Comparison of ENCODE assay signal across 10 cellular contexts in the genomic region with DNA sequence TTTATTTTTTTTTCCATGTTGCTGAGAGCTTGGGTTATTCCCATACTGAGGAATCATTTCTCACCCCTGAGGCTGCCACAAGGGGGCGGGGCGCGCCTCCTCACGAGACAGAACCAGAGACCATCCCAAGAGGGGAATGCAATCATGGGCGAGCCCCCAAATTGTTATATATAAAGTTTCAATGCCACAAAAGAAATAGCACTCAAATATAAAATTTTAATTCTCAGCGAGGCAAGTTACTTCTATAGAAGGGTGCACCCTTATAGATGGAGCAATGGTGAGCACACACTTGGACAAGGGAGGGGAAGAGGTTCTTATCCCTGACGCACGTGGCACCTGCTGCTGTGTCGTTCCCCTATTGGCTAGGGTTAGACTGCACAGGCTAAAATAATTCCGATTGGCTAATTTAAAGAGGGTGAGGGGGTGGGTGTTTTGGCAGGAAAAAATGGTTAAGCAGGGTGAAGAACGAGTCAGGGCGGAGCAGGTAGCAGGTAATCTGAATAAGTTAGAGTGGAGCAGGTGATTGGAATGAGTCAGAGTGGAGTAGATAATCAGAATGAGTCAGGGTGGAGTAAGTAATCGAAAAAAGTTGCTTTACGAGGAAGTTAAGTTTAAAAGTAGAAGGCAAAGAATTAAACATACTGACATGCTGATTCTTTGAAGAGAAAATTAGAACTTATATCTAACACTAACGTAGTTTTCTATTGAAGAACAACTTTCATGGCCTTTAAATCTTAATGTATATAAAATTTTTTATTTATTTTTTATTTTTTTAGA.
DNase-seq lines count a peak whose midpoint lies in the region; ATAC-seq and TF ChIP-seq lines count a peak whose summit lies in the region.
"Had no signal": no experiment of that assay in that cellular context is flagged by ENCODE, and none has a peak within 500 bp of the region (broad histone marks: within the 10 kb centered on the region; RNA-seq: fewer than 3 reads in every experiment).

No MANE protein-coding gene starts in this region.

- H3K9ac ChIP-seq in Loucy (ENCODE audit: low read depth, low read length, poor library complexity, severe bottlenecking) = no peak overlapping the region
- H3K9ac ChIP-seq in mammary epithelial cell (ENCODE audit: insufficient read depth, low read length) = no peak overlapping the region

- H3K36me3 Mint-ChIP-seq in neural crest cell (ENCODE audit: low read depth) = peaks cover 11% of the 10 kb centered on the region

- no peak overlapping the region for H3K27ac Mint-ChIP-seq in neural crest cell (ENCODE audit: unreplicated experiment)

- H3K4me3 Mint-ChIP-seq in neural crest cell = no peak overlapping the region

- H3K4me1 Mint-ChIP-seq in neural crest cell = peaks cover 11% of the 10 kb centered on the region

- CTCF ChIA-PET in mammary epithelial cell (lab: Charles Lee; ENCODE audit: low non-redundant PET) = no interaction called here

- no TSS peak for BruUV-seq in mammary epithelial cell (replicated peaks; lab: Mats Ljungman, UMichigan)

- H3F3A ChIP-seq in Loucy (ENCODE audit: low read depth) = no peaks in the 10 kb centered on the region

- peak overlapping the region; percentile 44 for H3K27ac ChIP-seq in mammary epithelial cell (ENCODE audit: insufficient read depth, low read depth, low read length)
- H3K27ac ChIP-seq: vagina had no signal

- WGBS in mammary epithelial cell (ENCODE audit: low coverage, missing lambda C conversion rate) = 55% methylated on average over 15 of the region's 15 CpGs

- no peaks in the 10 kb centered on the region for H3K27me3 Mint-ChIP-seq in neural crest cell (ENCODE audit: low read depth)

- peaks cover 12% of the 10 kb centered on the region for H3K9me3 Mint-ChIP-seq in neural crest cell

- H3K4me2 ChIP-seq in Loucy (ENCODE audit: low read depth, low read length, poor library complexity, severe bottlenecking) (no peak overlapping the region), mammary epithelial cell (ENCODE audit: insufficient read depth, low read depth, low read length) (no peak overlapping the region)

- ATAC-seq in GM21825 (IDR thresholded peaks at IDR 0.05; ENCODE audit: unreplicated experiment) (no peak), GM21529 (IDR thresholded peaks at IDR 0.05; ENCODE audit: unreplicated experiment) (no peak)

- H3K4me3 ChIP-seq in Loucy (ENCODE audit: low read length, poor library complexity, severe bottlenecking) (no peak overlapping the region), mammary epithelial cell (replicated peaks in 1 of 3; ENCODE audit: insufficient read depth in 1 of 3, low read depth in 2 of 3, low read length in 3 of 3) (no peak overlapping the region)
- H3K4me3 ChIP-seq: vagina had no signal

- peak; percentile 3 to 12 for DNase-seq in SHP77 (lab: John Stamatoyannopoulos, UW)
- DNase-seq in SHP77 treated with DMSO at 0.1 percent for 48 hours (lab: John Stamatoyannopoulos, UW) = no peak
- peak; percentile 50 for DNase-seq in mammary epithelial cell
- peak; percentile 59 for DNase-seq in neural crest cell (ENCODE audit: low read depth, low spot score)
- no peak for DNase-seq in cardiac septum (ENCODE audit: low spot score)
- DNase-seq: effector CD8-positive, alpha-beta T cell had no signal

- H3K79me2 ChIP-seq in Loucy (ENCODE audit: insufficient read depth, low read length) (no peaks in the 10 kb centered on the region), mammary epithelial cell (ENCODE audit: insufficient read depth, low read length) (no peaks in the 10 kb centered on the region)

- H3K9me3 ChIP-seq in Loucy (ENCODE audit: insufficient read depth, low read depth, low read length) (no peaks in the 10 kb centered on the region), mammary epithelial cell (replicated peaks; ENCODE audit: insufficient read depth, low read length) (no peaks in the 10 kb centered on the region)

- H3K36me3 ChIP-seq in Loucy (ENCODE audit: insufficient read depth, low read length) (no peaks in the 10 kb centered on the region), mammary epithelial cell (ENCODE audit: insufficient read depth, low read length) (no peaks in the 10 kb centered on the region)
- H3K36me3 ChIP-seq: vagina had no signal

- H3K4me1 ChIP-seq in Loucy (ENCODE audit: insufficient read depth, low read length, poor library complexity, severe bottlenecking) (no peaks in the 10 kb centered on the region), mammary epithelial cell (ENCODE audit: insufficient read depth, low read length) (peaks cover 3% of the 10 kb centered on the region)
- H3K4me1 ChIP-seq: vagina had no signal

- dilution Hi-C loops in mammary epithelial cell (cut with HindIII; ENCODE audit: low sequenced_read_pairs) = no loop called here

- H3K27me3 ChIP-seq in Loucy (ENCODE audit: insufficient read depth, low read length, poor library complexity, severe bottlenecking) (no peaks in the 10 kb centered on the region), mammary epithelial cell (ENCODE audit: insufficient read depth, low read length) (no peaks in the 10 kb centered on the region)
- H3K27me3 ChIP-seq: vagina had no signal

- 0 out of 2 replicates have a peak, but pooled peaks have one; percentile 27 for TF ChIP-seq CTCF in Loucy (conservative IDR thresholded peaks at IDR 0.05; ENCODE audit: low read length)
- TF ChIP-seq CTCF in mammary epithelial cell (conservative IDR thresholded peaks at IDR 0.05 in 1 of 2, IDR thresholded peaks at IDR 0.05 in 1 of 2; ENCODE audit: extremely low read depth in 1 of 2, insufficient read depth in 1 of 2, low read depth in 1 of 2, low read length in 2 of 2) = peak; percentile 2 to 3
- peak; percentile 59 for TF ChIP-seq CTCF in neural crest cell (conservative IDR thresholded peaks at IDR 0.05)

- H2AFZ ChIP-seq in Loucy (ENCODE audit: low read length) (no peak overlapping the region), mammary epithelial cell (ENCODE audit: low read depth, low read length) (no peak overlapping the region)

- in situ Hi-C loops in mammary epithelial cell (cut with MboI; ENCODE audit: low sequenced_read_pairs in 2 of 2) = no loop called here

- no peaks in the 10 kb centered on the region for H3K9me2 ChIP-seq in Loucy (replicated peaks; ENCODE audit: low read depth, low read length)

- intact Hi-C loops in mammary epithelial cell (cut with micrococcal nuclease) = no loop called here
- intact Hi-C loops in cardiac septum (cut with DNase I) = no loop called here

- no peaks in the 10 kb centered on the region for H4K20me1 ChIP-seq in Loucy (ENCODE audit: insufficient read depth, low read length, poor library complexity, severe bottlenecking)
- H4K20me1 ChIP-seq in mammary epithelial cell (ENCODE audit: insufficient read depth, low read length) = no peaks in the 10 kb centered on the region

Comparison
In these comparisons a context has a peak if more than half of its experiments do, and no peak if none do; other contexts are left out.
1. DNase-seq: peak in SHP77 (2 of 2), mammary epithelial cell (single experiment) and neural crest cell (single experiment); none in SHP77 treated with DMSO at 0.1 percent for 48 hours (single experiment) and cardiac septum (single experiment).
2. CTCF ChIP-seq: peak in every context shown above with its lines; median percentile 59 in neural crest cell; 27 in Loucy; 2 in mammary epithelial cell.